ENCODE assay signal across 19 cellular contexts in genomic region chr2:184371641-184372040, GRCh38.
"Had no signal": no experiment of that assay in that cellular context is flagged by ENCODE, and none has a peak within 500 bp of the region (broad histone marks: within the 10 kb centered on the region; RNA-seq: fewer than 3 reads in every experiment).

No MANE protein-coding gene starts in this region.

- H3K4me3 ChIP-seq: esophagus squamous epithelium, lower lobe of right lung, right atrium auricular region, suprapubic skin, transverse colon, vagina had no signal

- H3K9me3 Mint-ChIP-seq: nephron progenitor cell; stimulated activated naive CD8-positive, alpha-beta T cell treated with anti-CD3 and anti-CD28 coated beads, Interleukin-15, Interleukin-2, amounts not matched to agents 100 ng/mL and 50 ng/mL, for 24 hours had no signal

- H3K36me3 ChIP-seq: esophagus squamous epithelium, lower lobe of right lung, right atrium auricular region, suprapubic skin, transverse colon, vagina had no signal

- H3K27me3 ChIP-seq: esophagus squamous epithelium, right atrium auricular region, suprapubic skin, transverse colon, vagina had no signal

- H3K4me3 Mint-ChIP-seq: activated T-cell treated with anti-CD3 and anti-CD28 coated beads, Interleukin-2, amount 50 U/mL, for 72 hours; nephron progenitor cell; stimulated activated naive CD8-positive, alpha-beta T cell treated with anti-CD3 and anti-CD28 coated beads, Interleukin-15, Interleukin-2, amounts not matched to agents 100 ng/mL and 50 ng/mL, for 24 hours had no signal

- H3K27me3 Mint-ChIP-seq: progenitor cell of endocrine pancreas; stimulated activated naive CD8-positive, alpha-beta T cell treated with anti-CD3 and anti-CD28 coated beads, Interleukin-15, Interleukin-2, amounts not matched to agents 100 ng/mL and 50 ng/mL, for 24 hours had no signal

- H3K9me3 ChIP-seq: esophagus squamous epithelium, lower lobe of right lung, right atrium auricular region, suprapubic skin, transverse colon, vagina had no signal

- H3K27ac ChIP-seq: esophagus squamous epithelium, lower lobe of right lung, right atrium auricular region, suprapubic skin, transverse colon, vagina had no signal

- ATAC-seq: activated CD4-positive, CD25-positive, alpha-beta regulatory T cell treated with anti-CD3 and anti-CD28 coated beads, Interleukin-2, amount 50 U/mL, for 24 hours; activated T-cell treated with anti-CD3 and anti-CD28 coated beads, Interleukin-2, amount 50 U/mL, for 72 hours; left colon; lower lobe of right lung had no signal

- H3K27ac Mint-ChIP-seq: activated T-cell treated with anti-CD3 and anti-CD28 coated beads, Interleukin-2, amount 50 U/mL, for 72 hours; nephron progenitor cell; progenitor cell of endocrine pancreas; stimulated activated naive CD8-positive, alpha-beta T cell treated with anti-CD3 and anti-CD28 coated beads, Interleukin-15, Interleukin-2, amounts not matched to agents 100 ng/mL and 50 ng/mL, for 24 hours had no signal

- H3K4me1 ChIP-seq: esophagus squamous epithelium, lower lobe of right lung, right atrium auricular region, suprapubic skin, transverse colon, vagina had no signal

- DNase-seq: activated CD4-positive, alpha-beta T cell treated with anti-CD3 and anti-CD28 coated beads, Interleukin-2, amount 50 U/mL, for 1 hour; activated CD8-positive, alpha-beta memory T cell treated with anti-CD3 and anti-CD28 coated beads, Interleukin-2, amount 50 U/mL, for 48 hours; activated effector memory CD4-positive, alpha-beta T cell treated with anti-CD3 and anti-CD28 coated beads, Interleukin-2, amount 50 U/mL, for 16 hours; activated naive CD4-positive, alpha-beta T cell treated with anti-CD3 and anti-CD28 coated beads, Interleukin-2, amount 50 U/mL, for 16 hours; activated T-cell treated with anti-CD3 and anti-CD28 coated beads, Interleukin-2, amount 50 U/mL, for 72 hours; cerebellar nuclear complex; effector CD8-positive, alpha-beta T cell; esophagus squamous epithelium; left colon; lower lobe of right lung; nephron progenitor cell; T1000; transverse colon had no signal

- H3K4me1 Mint-ChIP-seq: nephron progenitor cell had no signal
